Comparison of ENCODE assay signal across 1 cellular context in the genomic region with DNA sequence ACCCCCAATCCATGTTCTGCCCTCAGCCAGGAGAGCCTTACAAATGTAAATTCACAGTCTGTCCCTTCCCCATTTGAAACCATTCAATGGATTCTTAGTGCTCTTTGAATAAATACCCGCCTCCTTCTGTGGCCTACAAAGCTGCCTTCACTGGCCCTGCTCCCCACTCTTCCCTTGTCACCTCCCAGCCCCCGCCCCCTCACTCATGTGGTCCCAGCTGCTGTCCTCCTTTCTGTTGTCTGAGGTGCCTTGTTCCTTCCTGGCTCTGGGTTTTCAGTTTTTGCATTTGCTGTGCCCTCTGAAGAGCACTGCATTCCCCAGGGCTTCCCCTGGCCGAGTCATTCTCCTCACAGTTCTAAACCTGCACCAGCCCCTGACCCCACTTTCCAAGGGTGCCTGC.
TF ChIP-seq lines count a peak whose summit lies in the region.

No MANE protein-coding gene starts in this region.

TF ChIP-seq in GM12878, 131 proteins besides CTCF, POLR2A, EP300 and RAD21:
- TF ChIP-seq, protein P1, sequence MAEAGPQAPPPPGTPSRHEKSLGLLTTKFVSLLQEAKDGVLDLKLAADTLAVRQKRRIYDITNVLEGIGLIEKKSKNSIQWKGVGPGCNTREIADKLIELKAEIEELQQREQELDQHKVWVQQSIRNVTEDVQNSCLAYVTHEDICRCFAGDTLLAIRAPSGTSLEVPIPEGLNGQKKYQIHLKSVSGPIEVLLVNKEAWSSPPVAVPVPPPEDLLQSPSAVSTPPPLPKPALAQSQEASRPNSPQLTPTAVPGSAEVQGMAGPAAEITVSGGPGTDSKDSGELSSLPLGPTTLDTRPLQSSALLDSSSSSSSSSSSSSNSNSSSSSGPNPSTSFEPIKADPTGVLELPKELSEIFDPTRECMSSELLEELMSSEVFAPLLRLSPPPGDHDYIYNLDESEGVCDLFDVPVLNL (IDR thresholded peaks at IDR 0.05; ENCODE audit: low read depth, low read length) = no peak
- TF ChIP-seq, protein P2, sequence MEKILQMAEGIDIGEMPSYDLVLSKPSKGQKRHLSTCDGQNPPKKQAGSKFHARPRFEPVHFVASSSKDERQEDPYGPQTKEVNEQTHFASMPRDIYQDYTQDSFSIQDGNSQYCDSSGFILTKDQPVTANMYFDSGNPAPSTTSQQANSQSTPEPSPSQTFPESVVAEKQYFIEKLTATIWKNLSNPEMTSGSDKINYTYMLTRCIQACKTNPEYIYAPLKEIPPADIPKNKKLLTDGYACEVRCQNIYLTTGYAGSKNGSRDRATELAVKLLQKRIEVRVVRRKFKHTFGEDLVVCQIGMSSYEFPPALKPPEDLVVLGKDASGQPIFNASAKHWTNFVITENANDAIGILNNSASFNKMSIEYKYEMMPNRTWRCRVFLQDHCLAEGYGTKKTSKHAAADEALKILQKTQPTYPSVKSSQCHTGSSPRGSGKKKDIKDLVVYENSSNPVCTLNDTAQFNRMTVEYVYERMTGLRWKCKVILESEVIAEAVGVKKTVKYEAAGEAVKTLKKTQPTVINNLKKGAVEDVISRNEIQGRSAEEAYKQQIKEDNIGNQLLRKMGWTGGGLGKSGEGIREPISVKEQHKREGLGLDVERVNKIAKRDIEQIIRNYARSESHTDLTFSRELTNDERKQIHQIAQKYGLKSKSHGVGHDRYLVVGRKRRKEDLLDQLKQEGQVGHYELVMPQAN (conservative IDR thresholded peaks at IDR 0.05) = no peak
- TF ChIP-seq MTA2 (IDR thresholded peaks at IDR 0.05; ENCODE audit: low read depth) (no peak), IKZF1 (conservative IDR thresholded peaks at IDR 0.05) (0 out of 2 replicates have a peak, but pooled peaks have one; percentile 11), IKZF2 (IDR thresholded peaks at IDR 0.05) (no peak), FOXK2 (IDR thresholded peaks at IDR 0.05) (no peak), CBFB (IDR thresholded peaks at IDR 0.05; ENCODE audit: low read depth) (no peak), CHD2 (IDR thresholded peaks at IDR 0.05; ENCODE audit: borderline replicate concordance, low read depth, low read length) (no peak), POLR2AphosphoS5 (IDR thresholded peaks at IDR 0.05; ENCODE audit: low read length) (no peak), PML (IDR thresholded peaks at IDR 0.05; ENCODE audit: low read length) (no peak)
- TF ChIP-seq, protein P3, sequence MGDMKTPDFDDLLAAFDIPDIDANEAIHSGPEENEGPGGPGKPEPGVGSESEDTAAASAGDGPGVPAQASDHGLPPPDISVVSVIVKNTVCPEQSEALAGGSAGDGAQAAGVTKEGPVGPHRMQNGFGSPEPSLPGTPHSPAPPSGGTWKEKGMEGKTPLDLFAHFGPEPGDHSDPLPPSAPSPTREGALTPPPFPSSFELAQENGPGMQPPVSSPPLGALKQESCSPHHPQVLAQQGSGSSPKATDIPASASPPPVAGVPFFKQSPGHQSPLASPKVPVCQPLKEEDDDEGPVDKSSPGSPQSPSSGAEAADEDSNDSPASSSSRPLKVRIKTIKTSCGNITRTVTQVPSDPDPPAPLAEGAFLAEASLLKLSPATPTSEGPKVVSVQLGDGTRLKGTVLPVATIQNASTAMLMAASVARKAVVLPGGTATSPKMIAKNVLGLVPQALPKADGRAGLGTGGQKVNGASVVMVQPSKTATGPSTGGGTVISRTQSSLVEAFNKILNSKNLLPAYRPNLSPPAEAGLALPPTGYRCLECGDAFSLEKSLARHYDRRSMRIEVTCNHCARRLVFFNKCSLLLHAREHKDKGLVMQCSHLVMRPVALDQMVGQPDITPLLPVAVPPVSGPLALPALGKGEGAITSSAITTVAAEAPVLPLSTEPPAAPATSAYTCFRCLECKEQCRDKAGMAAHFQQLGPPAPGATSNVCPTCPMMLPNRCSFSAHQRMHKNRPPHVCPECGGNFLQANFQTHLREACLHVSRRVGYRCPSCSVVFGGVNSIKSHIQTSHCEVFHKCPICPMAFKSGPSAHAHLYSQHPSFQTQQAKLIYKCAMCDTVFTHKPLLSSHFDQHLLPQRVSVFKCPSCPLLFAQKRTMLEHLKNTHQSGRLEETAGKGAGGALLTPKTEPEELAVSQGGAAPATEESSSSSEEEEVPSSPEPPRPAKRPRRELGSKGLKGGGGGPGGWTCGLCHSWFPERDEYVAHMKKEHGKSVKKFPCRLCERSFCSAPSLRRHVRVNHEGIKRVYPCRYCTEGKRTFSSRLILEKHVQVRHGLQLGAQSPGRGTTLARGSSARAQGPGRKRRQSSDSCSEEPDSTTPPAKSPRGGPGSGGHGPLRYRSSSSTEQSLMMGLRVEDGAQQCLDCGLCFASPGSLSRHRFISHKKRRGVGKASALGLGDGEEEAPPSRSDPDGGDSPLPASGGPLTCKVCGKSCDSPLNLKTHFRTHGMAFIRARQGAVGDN (IDR thresholded peaks at IDR 0.05) = peak; percentile 33; the same call in 1 of the 2 replicates
- TF ChIP-seq, protein P4, sequence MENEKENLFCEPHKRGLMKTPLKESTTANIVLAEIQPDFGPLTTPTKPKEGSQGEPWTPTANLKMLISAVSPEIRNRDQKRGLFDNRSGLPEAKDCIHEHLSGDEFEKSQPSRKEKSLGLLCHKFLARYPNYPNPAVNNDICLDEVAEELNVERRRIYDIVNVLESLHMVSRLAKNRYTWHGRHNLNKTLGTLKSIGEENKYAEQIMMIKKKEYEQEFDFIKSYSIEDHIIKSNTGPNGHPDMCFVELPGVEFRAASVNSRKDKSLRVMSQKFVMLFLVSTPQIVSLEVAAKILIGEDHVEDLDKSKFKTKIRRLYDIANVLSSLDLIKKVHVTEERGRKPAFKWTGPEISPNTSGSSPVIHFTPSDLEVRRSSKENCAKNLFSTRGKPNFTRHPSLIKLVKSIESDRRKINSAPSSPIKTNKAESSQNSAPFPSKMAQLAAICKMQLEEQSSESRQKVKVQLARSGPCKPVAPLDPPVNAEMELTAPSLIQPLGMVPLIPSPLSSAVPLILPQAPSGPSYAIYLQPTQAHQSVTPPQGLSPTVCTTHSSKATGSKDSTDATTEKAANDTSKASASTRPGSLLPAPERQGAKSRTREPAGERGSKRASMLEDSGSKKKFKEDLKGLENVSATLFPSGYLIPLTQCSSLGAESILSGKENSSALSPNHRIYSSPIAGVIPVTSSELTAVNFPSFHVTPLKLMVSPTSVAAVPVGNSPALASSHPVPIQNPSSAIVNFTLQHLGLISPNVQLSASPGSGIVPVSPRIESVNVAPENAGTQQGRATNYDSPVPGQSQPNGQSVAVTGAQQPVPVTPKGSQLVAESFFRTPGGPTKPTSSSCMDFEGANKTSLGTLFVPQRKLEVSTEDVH (IDR thresholded peaks at IDR 0.05; ENCODE audit: low read depth, partially characterized antibody) = no peak
